Comparison of ENCODE assay signal across 25 cellular contexts in the genomic region with DNA sequence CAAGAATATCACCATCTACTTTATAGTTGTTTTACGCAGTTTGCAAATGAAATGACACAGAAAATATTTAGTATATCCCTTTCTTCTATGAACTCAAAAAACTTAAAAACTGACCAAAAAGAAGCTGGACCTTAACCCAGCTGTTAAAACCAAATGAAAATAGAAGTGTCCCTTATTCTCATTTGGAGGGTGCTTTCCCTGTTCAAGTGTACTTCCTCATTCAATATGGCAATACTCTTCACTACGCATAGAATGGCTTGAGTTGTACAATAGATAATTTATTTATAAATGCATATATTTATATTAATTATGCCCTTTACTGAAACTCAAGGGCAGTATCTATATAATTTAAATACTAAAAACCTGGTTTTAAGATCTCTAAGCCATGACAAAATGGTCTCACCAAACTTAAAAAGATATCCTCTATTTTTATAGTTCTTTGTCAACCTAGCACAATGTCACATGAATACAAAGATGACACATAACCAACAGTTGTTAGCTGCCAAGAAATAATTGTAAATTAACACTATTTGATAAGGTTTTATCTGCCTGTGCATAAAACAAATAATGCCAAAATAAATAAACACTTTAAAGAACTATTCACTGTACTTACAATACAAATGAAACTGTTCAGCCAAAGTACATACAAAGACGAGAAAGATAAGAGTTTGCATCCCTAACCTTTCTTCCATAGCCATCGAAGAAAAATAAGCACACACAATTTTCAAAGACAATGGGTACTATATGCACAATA. TPM values are rescaled to one million over a fixed set of nuclear protein-coding genes. Genes with fewer than 3 reads are reported as not detected.
A peak's percentile ranks its signal among the peaks of the same experiment; 100 is the strongest.
DNase-seq lines count a peak whose midpoint lies in the region; ATAC-seq, FAIRE-seq and TF ChIP-seq lines count a peak whose summit lies in the region.
"Had no signal": no experiment of that assay in that cellular context is flagged by ENCODE, and none has a peak within 500 bp of the region (broad histone marks: within the 10 kb centered on the region; RNA-seq: fewer than 3 reads in every experiment).

No MANE protein-coding gene starts in this region.

- no peaks in the 10 kb centered on the region for H3K4me1 ChIP-seq in GM12878 (ENCODE audit: control insufficient read depth, insufficient read depth, low read length)
- H3K4me1 ChIP-seq: lower lobe of right lung had no signal

- H2AFZ ChIP-seq in GM12878 (ENCODE audit: control insufficient read depth, low read depth, low read length): no peak overlapping the region

- CTCF ChIA-PET in activated naive CD4-positive, alpha-beta T cell treated with anti-CD3 and anti-CD28 coated beads, Interleukin-2, amount 10 ng/mL, durations not matched to agents 7 days and 5 days (lab: Charles Lee): interaction anchor here (1.4 kb wide), 1 partner anchor 51 kb away, joined by 3 read pairs; no protein-coding TSS in a partner anchor
- CTCF ChIA-PET in GM12878 (lab: Yijun Ruan, JAX): interaction anchor here (1.0 kb wide), 1 partner anchor 20 kb away, joined by 3 read pairs; no protein-coding TSS in a partner anchor

- no peak overlapping the region for H3K4me3 Mint-ChIP-seq in activated naive CD4-positive, alpha-beta T cell treated with anti-CD3 and anti-CD28 coated beads, Interleukin-2, amount 50 U/mL, for 24 hours
- H3K4me3 Mint-ChIP-seq in activated naive CD4-positive, alpha-beta T cell treated with anti-CD3 and anti-CD28 coated beads, Interleukin-2, amount 10 ng/mL, durations not matched to agents 7 days and 5 days: no peak overlapping the region

- BruUV-seq in GM12878 (replicated peaks; lab: Mats Ljungman, UMichigan): no TSS peak

- RAD21 ChIA-PET in GM12878 (lab: Charles Lee; ENCODE audit: unreplicated experiment): no interaction called here

- H3K79me2 ChIP-seq in GM12878 (ENCODE audit: control insufficient read depth, insufficient read depth, low read length): no peaks in the 10 kb centered on the region

- no peaks in the 10 kb centered on the region for H3K4me1 Mint-ChIP-seq in activated naive CD4-positive, alpha-beta T cell treated with anti-CD3 and anti-CD28 coated beads, Interleukin-2, amount 50 U/mL, for 24 hours
- peaks cover 2% of the 10 kb centered on the region for H3K4me1 Mint-ChIP-seq in activated naive CD4-positive, alpha-beta T cell treated with anti-CD3 and anti-CD28 coated beads, Interleukin-2, amount 10 ng/mL, durations not matched to agents 7 days and 5 days

- no peak for DNase-seq in activated naive CD4-positive, alpha-beta T cell treated with anti-CD3 and anti-CD28 coated beads, Interleukin-2, amount 10 ng/mL, durations not matched to agents 7 days and 5 days
- DNase-seq in GM12878 (ENCODE audit: low read depth, low spot score) (no peak), NCI-H187 treated with DMSO at 0.1 percent for 48 hours (lab: John Stamatoyannopoulos, UW) (no peak), midbrain (lab: John Stamatoyannopoulos, UW) (no peak), T-helper 9 cell (no peak), HTR-8/SVneo (ENCODE audit: insufficient read length, low spot score) (no peak)
- DNase-seq: activated naive CD4-positive, alpha-beta T cell; aorta; DMS153; erythroblast; hippocampal formation; islet precursor cell; lower lobe of right lung; NCI-H2107; NCI-H524 treated with DMSO at 0.1 percent for 48 hours; occipital lobe; right cardiac atrium; Right ventricle myocardium superior; substantia nigra had no signal

- TF ChIP-seq POLR2A in GM12878 (IDR thresholded peaks at IDR 0.05; ENCODE audit: low read depth, low read length): no peak

- POLR2A ChIA-PET in GM12878 (lab: Charles Lee): no interaction called here

- intact Hi-C loops in GM12878 (cut with micrococcal nuclease; ENCODE audit: unreplicated experiment): no loop called here

- no peak overlapping the region for H3K4me3 ChIP-seq in GM12878
- H3K4me3 ChIP-seq: BLaER1 treated with 17β-estradiol and CSF1 and Interleukin-3, amounts not matched to agents 10 nM and 100 nM; lower lobe of right lung had no signal

- H3K9me3 Mint-ChIP-seq in activated naive CD4-positive, alpha-beta T cell treated with anti-CD3 and anti-CD28 coated beads, Interleukin-2, amount 50 U/mL, for 24 hours: no peaks in the 10 kb centered on the region
- no peaks in the 10 kb centered on the region for H3K9me3 Mint-ChIP-seq in activated naive CD4-positive, alpha-beta T cell treated with anti-CD3 and anti-CD28 coated beads, Interleukin-2, amount 10 ng/mL, durations not matched to agents 7 days and 5 days

- peaks cover 11% of the 10 kb centered on the region for H3K36me3 Mint-ChIP-seq in activated naive CD4-positive, alpha-beta T cell treated with anti-CD3 and anti-CD28 coated beads, Interleukin-2, amount 50 U/mL, for 24 hours
- peaks cover 36% of the 10 kb centered on the region for H3K36me3 Mint-ChIP-seq in activated naive CD4-positive, alpha-beta T cell treated with anti-CD3 and anti-CD28 coated beads, Interleukin-2, amount 10 ng/mL, durations not matched to agents 7 days and 5 days

- H3K9ac ChIP-seq in GM12878 (ENCODE audit: control insufficient read depth, insufficient read depth, low read length): no peak overlapping the region
- H3K9ac ChIP-seq: BLaER1 treated with 17β-estradiol and CSF1 and Interleukin-3, amounts not matched to agents 10 nM and 100 nM had no signal

- no peak overlapping the region for H3K27ac ChIP-seq in GM12878 (ENCODE audit: control insufficient read depth, insufficient read depth)
- H3K27ac ChIP-seq: BLaER1 treated with 17β-estradiol and CSF1 and Interleukin-3, amounts not matched to agents 10 nM and 100 nM; lower lobe of right lung had no signal

- no peak overlapping the region for H3K4me2 ChIP-seq in GM12878 (ENCODE audit: control insufficient read depth, insufficient read depth)
- H3K4me2 ChIP-seq: BLaER1 treated with 17β-estradiol and CSF1 and Interleukin-3, amounts not matched to agents 10 nM and 100 nM had no signal

- no peak for FAIRE-seq in GM12878 (lab: Jason Lieb, UNC)
- no peak for FAIRE-seq in HTR-8/SVneo (lab: Jason Lieb, UNC)
- FAIRE-seq: frontal cortex, H54, urothelium cell line had no signal

- H4K20me1 ChIP-seq in GM12878 (ENCODE audit: control insufficient read depth, insufficient read depth): no peaks in the 10 kb centered on the region

- TF ChIP-seq CTCF in GM12878 (IDR thresholded peaks at IDR 0.05 in 2 of 3, conservative IDR thresholded peaks at IDR 0.05 in 1 of 3; ENCODE audit: control insufficient read depth in 2 of 3, extremely low read depth in 1 of 3, insufficient read depth in 1 of 3, low read depth in 3 of 3, low read length in 3 of 3): no peak

- SMC1A ChIA-PET in GM12878 (lab: Charles Lee; ENCODE audit: uncharacterized antibody, unreplicated experiment): interaction anchor here (0.9 kb wide), 1 partner anchor 14 kb away, joined by 4 read pairs; no protein-coding TSS in a partner anchor

- TF ChIP-seq RAD21 in GM12878 (IDR thresholded peaks at IDR 0.05; ENCODE audit: insufficient read depth, low read depth, low read length): no peak

- H3K27me3 ChIP-seq in GM12878 (replicated peaks in 1 of 2; ENCODE audit: control insufficient read depth in 2 of 2, insufficient read depth in 2 of 2, low read length in 1 of 2): no peaks in the 10 kb centered on the region
- H3K27me3 ChIP-seq: BLaER1 treated with 17β-estradiol and CSF1 and Interleukin-3, amounts not matched to agents 10 nM and 100 nM had no signal

- in situ Hi-C loops in GM12878 (cut with MboI): no loop called here

- H3K9me3 ChIP-seq in GM12878 (replicated peaks; ENCODE audit: control insufficient read depth, insufficient read depth, low read length): no peaks in the 10 kb centered on the region
- H3K9me3 ChIP-seq: BLaER1 treated with 17β-estradiol and CSF1 and Interleukin-3, amounts not matched to agents 10 nM and 100 nM; lower lobe of right lung had no signal

- 96% methylated on average over 4 of the region's 4 CpGs for WGBS in GM12878 (ENCODE audit: insufficient coverage, insufficient replicate concordance, low lambda C conversion rate, missing lambda C conversion rate)

- ATAC-seq in HG03095 (IDR thresholded peaks at IDR 0.05; ENCODE audit: unreplicated experiment) (peak; percentile 57), GM12878 (peak; percentile 52)
- ATAC-seq: lower lobe of right lung, right cardiac atrium had no signal

- H3K27ac Mint-ChIP-seq in activated naive CD4-positive, alpha-beta T cell treated with anti-CD3 and anti-CD28 coated beads, Interleukin-2, amount 50 U/mL, for 24 hours: peak overlapping the region; percentile 4
- no peak overlapping the region for H3K27ac Mint-ChIP-seq in activated naive CD4-positive, alpha-beta T cell treated with anti-CD3 and anti-CD28 coated beads, Interleukin-2, amount 10 ng/mL, durations not matched to agents 7 days and 5 days

- H3K36me3 ChIP-seq in GM12878 (ENCODE audit: control insufficient read depth in 2 of 2, insufficient read depth in 2 of 2, low read length in 1 of 2): peaks cover 0 to 18% of the 10 kb centered on the region in 2 experiments; a peak in 3 of 4 replicates

- no peaks in the 10 kb centered on the region for H3K27me3 Mint-ChIP-seq in activated naive CD4-positive, alpha-beta T cell treated with anti-CD3 and anti-CD28 coated beads, Interleukin-2, amount 50 U/mL, for 24 hours
- H3K27me3 Mint-ChIP-seq in activated naive CD4-positive, alpha-beta T cell treated with anti-CD3 and anti-CD28 coated beads, Interleukin-2, amount 10 ng/mL, durations not matched to agents 7 days and 5 days: no peaks in the 10 kb centered on the region

- no peak for TF ChIP-seq EP300 in GM12878 (IDR thresholded peaks at IDR 0.05; ENCODE audit: borderline replicate concordance in 1 of 2, control insufficient read depth in 1 of 2, low read depth in 2 of 2, low read length in 2 of 2)

TF ChIP-seq in GM12878, 131 proteins besides CTCF, POLR2A, EP300 and RAD21 (continues in another document):
- TF ChIP-seq HCFC1 (IDR thresholded peaks at IDR 0.05; ENCODE audit: low read length): no peak
- TF ChIP-seq RUNX3 (IDR thresholded peaks at IDR 0.05; ENCODE audit: low read length): no peak
- TF ChIP-seq CBFB (IDR thresholded peaks at IDR 0.05; ENCODE audit: low read depth): no peak
- TF ChIP-seq SREBF2 (IDR thresholded peaks at IDR 0.05; ENCODE audit: low read length): no peak

RNA-seq across cellular contexts. Expression of a gene that starts 25.2 kb away (rescaled TPM):
- total RNA-seq in GM12878 (2013; cell fraction: nucleolus; rRNA removed): 167 and 190 TPM in 2 replicates
- total RNA-seq in GM12878 (2014; rRNA removed): 46.0 and 57.5 TPM in 2 replicates
- total RNA-seq in GM12878 (2014; rRNA removed; fragmentation: Illumina TruSeq; extraction: Trizol): 65.1 and 66.7 TPM in 2 replicates
- 47.4 and 65.6 TPM in 2 replicates for total RNA-seq in GM12878 (2021)
- polyA plus RNA-seq in GM12878 (2011; ENCODE audit: low read depth): 32.9 TPM
- 75.3 and 95.4 TPM in 2 replicates for polyA plus RNA-seq in GM12878 (2011; rRNA removed)
- polyA plus RNA-seq in GM12878 (2011; cell fraction: cytosol; rRNA removed): 25.3 and 27.2 TPM in 2 replicates
- 114 and 122 TPM in 2 replicates for polyA plus RNA-seq in GM12878 (2011; cell fraction: nucleus; rRNA removed)
- polyA plus RNA-seq in GM12878 (2012): 60.3 and 62.4 TPM in 2 replicates
- polyA plus RNA-seq in GM12878 (2014; fragmentation: Illumina TruSeq; extraction: Trizol): 83.2 and 101 TPM in 2 replicates
- polyA plus RNA-seq in GM12878 (2014; fragmentation: Nextera tagmentation; extraction: Ambion mirVana): 10 to 100 TPM; 18.7 to 22.7 TPM
- polyA plus RNA-seq in GM12878 (2014; rRNA removed): 47.2 and 48.9 TPM in 2 replicates
- 10 to 100 TPM; 25.6 to 28.3 TPM for polyA plus RNA-seq in GM12878 (2016; fragmentation: Nextera tagmentation; extraction: Ambion mirVana)
- 35.5 and 67.3 TPM in 2 replicates for polyA minus RNA-seq in GM12878 (2011; rRNA and poly(A)+ RNA removed)
- polyA minus RNA-seq in GM12878 (2011; cell fraction: cytosol; rRNA and poly(A)+ RNA removed): 11.2 and 13.6 TPM in 2 replicates
- polyA minus RNA-seq in GM12878 (2011; cell fraction: nucleus; rRNA and poly(A)+ RNA removed): 68.1 and 77.6 TPM in 2 replicates
